In the genomic region with DNA sequence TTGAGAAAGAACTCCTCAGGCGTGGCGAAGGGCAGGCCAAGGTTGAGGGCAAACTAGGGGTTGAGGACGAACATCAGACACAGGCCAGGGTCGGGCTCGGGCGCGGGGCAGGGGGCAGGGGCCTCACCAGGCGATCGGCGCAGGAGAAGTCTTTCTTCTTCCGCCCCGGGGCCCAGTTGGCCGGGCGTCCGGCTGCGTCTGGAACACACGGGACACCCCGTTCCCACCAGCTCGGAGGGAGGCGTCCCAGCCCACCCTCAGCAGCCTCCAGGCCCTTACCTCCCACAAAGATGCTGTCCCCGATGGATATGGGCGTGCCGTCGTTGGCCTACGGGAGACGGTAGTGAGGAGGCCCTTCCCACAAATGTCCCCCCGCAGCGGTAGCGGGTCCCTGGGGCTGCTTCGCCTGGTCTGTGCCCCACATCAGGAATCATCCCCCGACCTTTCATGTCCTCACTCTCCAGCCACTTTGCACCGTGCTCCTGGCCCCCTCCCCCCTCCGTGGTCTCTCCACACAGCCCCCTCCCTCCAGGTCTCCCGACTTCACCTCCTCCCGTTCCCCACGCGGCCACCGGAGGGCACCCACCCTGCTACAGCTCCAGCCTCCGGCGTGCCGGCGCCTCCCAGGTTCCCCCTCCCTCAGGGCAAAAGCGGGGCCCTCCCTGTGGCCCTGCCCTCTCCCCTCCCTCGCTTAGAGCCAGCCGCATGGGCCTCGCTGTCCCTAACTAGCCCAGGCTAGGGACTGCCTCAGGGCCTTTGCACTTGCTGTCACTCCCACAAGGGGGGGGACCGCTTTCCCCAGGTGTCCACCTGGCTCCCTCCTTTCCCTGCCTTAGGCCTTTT, we compare ENCODE assay signal across 11 cellular contexts. TPM values are rescaled to one million over a fixed set of nuclear protein-coding genes. Genes with fewer than 3 reads are reported as not detected.
A peak's percentile ranks its signal among the peaks of the same experiment; 100 is the strongest.
DNase-seq lines count a peak whose midpoint lies in the region; ATAC-seq and TF ChIP-seq lines count a peak whose summit lies in the region.
"Had no signal": no experiment of that assay in that cellular context is flagged by ENCODE, and none has a peak within 500 bp of the region (broad histone marks: within the 10 kb centered on the region; RNA-seq: fewer than 3 reads in every experiment).

No MANE protein-coding gene starts in this region.

- CTCF ChIA-PET in Panc1 (lab: Charles Lee): no interaction called here

- no peak overlapping the region for H3K4me3 Mint-ChIP-seq in mesothelial cell of epicardium

- H3K4me1 Mint-ChIP-seq in mesothelial cell of epicardium: peaks cover 29% of the 10 kb centered on the region

- H3K36me3 ChIP-seq in DND-41 (ENCODE audit: insufficient read depth, low read length) (peaks cover 74% of the 10 kb centered on the region), Panc1 (ENCODE audit: control insufficient read depth, insufficient read depth, low read length) (no peaks in the 10 kb centered on the region)

- TF ChIP-seq CTCF in 22Rv1 (IDR thresholded peaks at IDR 0.05) (peak; percentile 56), DND-41 (IDR thresholded peaks at IDR 0.05; ENCODE audit: borderline replicate concordance, extremely low read depth, low read length, poor library complexity, severe bottlenecking) (peak; percentile 59), Panc1 (IDR thresholded peaks at IDR 0.05) (no peak; the same call in 1 of the 2 replicates), mesothelial cell of epicardium (IDR thresholded peaks at IDR 0.05; ENCODE audit: unreplicated experiment) (no peak)

- H3K4me3 ChIP-seq in DND-41 (ENCODE audit: low read depth in 1 of 2, low read length in 2 of 2): no peak overlapping the region
- no peak overlapping the region for H3K4me3 ChIP-seq in Panc1 (ENCODE audit: low read depth in 2 of 2, low read length in 2 of 2)

- in situ Hi-C loops in Panc1 (cut with HindIII; ENCODE audit: low pct_unique_long_range_greater_than_20kb, low sequenced_read_pairs): no loop called here

- peak overlapping the region; percentile 96 for H3K27ac ChIP-seq in 22Rv1
- no peak overlapping the region for H3K27ac ChIP-seq in DND-41 (ENCODE audit: low read length)
- H3K27ac ChIP-seq in Panc1 (ENCODE audit: low read length): peak overlapping the region; percentile 39; the same call in 1 of the 2 replicates
- H3K27ac ChIP-seq: parathyroid adenoma had no signal

- no peaks in the 10 kb centered on the region for H3K27me3 Mint-ChIP-seq in mesothelial cell of epicardium (ENCODE audit: low read depth)

- DNase-seq in DND-41: peak; percentile 64
- no peak for DNase-seq in Panc1 (ENCODE audit: low read depth, low spot score)
- peak; percentile 79 for DNase-seq in iPS-NIHi11 (ENCODE audit: low spot score)
- no peak for DNase-seq in NCI-H2196 (lab: John Stamatoyannopoulos, UW; ENCODE audit: unreplicated experiment)
- no peak for DNase-seq in SHP77 treated with DMSO at 0.1 percent for 48 hours (lab: John Stamatoyannopoulos, UW)
- DNase-seq in mesothelial cell of epicardium (ENCODE audit: low spot score in 2 of 2, unreplicated experiment in 2 of 2): no peak
- DNase-seq in effector CD4-positive, alpha-beta T cell: no peak
- DNase-seq: head of caudate nucleus, SW 1271 had no signal

- POLR2A ChIA-PET in Panc1 (lab: Charles Lee): no interaction called here

- H3K79me2 ChIP-seq in DND-41 (ENCODE audit: insufficient read depth, low read length): peaks cover 39% of the 10 kb centered on the region

- H3K4me1 ChIP-seq in DND-41 (ENCODE audit: insufficient read depth, low read length): peaks cover 34% of the 10 kb centered on the region
- peaks cover 37% of the 10 kb centered on the region for H3K4me1 ChIP-seq in Panc1 (ENCODE audit: control insufficient read depth, insufficient read depth, low read length)

- no peak overlapping the region for H3K4me2 ChIP-seq in DND-41 (ENCODE audit: insufficient read depth, low read length)

- no peaks in the 10 kb centered on the region for H3K9me3 Mint-ChIP-seq in mesothelial cell of epicardium

- peaks cover 12% of the 10 kb centered on the region for H3K36me3 Mint-ChIP-seq in mesothelial cell of epicardium

- no TSS peak for BruUV-seq in Panc1 (replicated peaks; lab: Mats Ljungman, UMichigan)

- H3K9me3 ChIP-seq in DND-41 (ENCODE audit: insufficient read depth, low read length, severe bottlenecking) (no peaks in the 10 kb centered on the region), Panc1 (ENCODE audit: control insufficient read depth, insufficient read depth, low read depth, low read length) (no peaks in the 10 kb centered on the region)

- H3K27me3 ChIP-seq in DND-41 (ENCODE audit: insufficient read depth, low read length, poor library complexity): no peaks in the 10 kb centered on the region
- no peaks in the 10 kb centered on the region for H3K27me3 ChIP-seq in Panc1 (ENCODE audit: control insufficient read depth, insufficient read depth, low read length)

- H4K20me1 ChIP-seq in DND-41 (ENCODE audit: insufficient read depth, low read length): peaks cover 75% of the 10 kb centered on the region

- no peak overlapping the region for H2AFZ ChIP-seq in DND-41 (ENCODE audit: low read depth, low read length)
- H2AFZ ChIP-seq: parathyroid adenoma had no signal

- ATAC-seq in DND-41 (ENCODE audit: insufficient read depth, low read depth) (no peak), Panc1 (no peak)

- intact Hi-C loops in Panc1 (cut with micrococcal nuclease; ENCODE audit: unreplicated experiment): no loop called here

- H3K9ac ChIP-seq in DND-41 (ENCODE audit: low read depth, low read length): no peak overlapping the region
- H3K9ac ChIP-seq: parathyroid adenoma had no signal

- no peak overlapping the region for H3K27ac Mint-ChIP-seq in mesothelial cell of epicardium

RNA-seq across cellular contexts. Expression of gene PNKP, which starts 4.7 kb away (rescaled TPM):
- total RNA-seq in Panc1 (2021; ENCODE audit: unreplicated experiment) (76.7 TPM), mesothelial cell of epicardium (96.6 to 103 TPM (median 97.8 TPM) in 3 replicates)
- polyA plus RNA-seq in Panc1 (2012; ENCODE audit: insufficient read length): 59.6 TPM

RNA-seq across cellular contexts. Expression of gene PTOV1, which starts 11.7 kb away (rescaled TPM):
- 114 TPM for total RNA-seq in Panc1 (2021; ENCODE audit: unreplicated experiment)
- 273 TPM for polyA plus RNA-seq in Panc1 (2012; ENCODE audit: insufficient read length)
- 415 to 431 TPM (median 422 TPM) in 3 replicates for total RNA-seq in mesothelial cell of epicardium

RNA-seq across cellular contexts. Expression of gene AKT1S1, which starts 14.5 kb away (rescaled TPM):
- total RNA-seq in Panc1 (2021; ENCODE audit: unreplicated experiment): 92.8 TPM
- 112 TPM for polyA plus RNA-seq in Panc1 (2012; ENCODE audit: insufficient read length)
- 41.8 to 45.3 TPM (median 42.5 TPM) in 3 replicates for total RNA-seq in mesothelial cell of epicardium

RNA-seq across cellular contexts. Expression of gene TBC1D17, which starts 14.9 kb away (rescaled TPM):
- 43.2 TPM for total RNA-seq in Panc1 (2021; ENCODE audit: unreplicated experiment)
- 68.0 TPM for polyA plus RNA-seq in Panc1 (2012; ENCODE audit: insufficient read length)
- total RNA-seq in mesothelial cell of epicardium: 46.8 to 53.7 TPM (median 49.7 TPM) in 3 replicates

RNA-seq across cellular contexts. Expression of gene IL4I1, which starts 34.1 kb away (rescaled TPM):
- 1.5 TPM for total RNA-seq in Panc1 (2021; ENCODE audit: unreplicated experiment)
- 2.1 TPM for polyA plus RNA-seq in Panc1 (2012; ENCODE audit: insufficient read length)
- 1.3 to 1.7 TPM (median 1.6 TPM) in 3 replicates for total RNA-seq in mesothelial cell of epicardium

Comparison
In these comparisons a context has a peak if more than half of its experiments do, and no peak if none do; other contexts are left out.
1. CTCF ChIP-seq: peak in 22Rv1 (single experiment) and DND-41 (single experiment); none in Panc1 (single experiment) and mesothelial cell of epicardium (single experiment).
2. DNase-seq: peak in DND-41 (single experiment) and iPS-NIHi11 (single experiment); none in Panc1 (single experiment), NCI-H2196 (single experiment), SHP77 treated with DMSO at 0.1 percent for 48 hours (single experiment), mesothelial cell of epicardium (0 of 2) and effector CD4-positive, alpha-beta T cell (single experiment).